ENCODE assay signal across 12 cellular contexts in genomic region chr6:149848343-149848742, GRCh38. TPM values are rescaled to one million over a fixed set of nuclear protein-coding genes. Genes with fewer than 3 reads are reported as not detected.
DNase-seq lines count a peak whose midpoint lies in the region; ATAC-seq and TF ChIP-seq lines count a peak whose summit lies in the region.
"Not testable (repeated sequence)": the region's sequence is repeated elsewhere in the genome, so short reads cannot be mapped to it uniquely, and the experiment has no call there.
"Had no signal": no experiment of that assay in that cellular context is flagged by ENCODE, and none has a peak within 500 bp of the region (broad histone marks: within the 10 kb centered on the region; RNA-seq: fewer than 3 reads in every experiment).

No MANE protein-coding gene starts in this region.

- H3F3A ChIP-seq in smooth muscle cell (ENCODE audit: low read depth), result peaks cover 17% of the 10 kb centered on the region

- not testable (repeated sequence) for H2AFZ ChIP-seq in ACC112 (ENCODE audit: low read length, unreplicated experiment); mammary epithelial cell (ENCODE audit: low read depth, low read length); smooth muscle cell (ENCODE audit: low read depth)

- H3K27me3 ChIP-seq in ACC112 (ENCODE audit: insufficient read depth, low read length); RWPE2 (ENCODE audit: insufficient read depth, poor library complexity, severe bottlenecking); mammary epithelial cell (ENCODE audit: insufficient read depth, low read length); esophagus squamous epithelium; smooth muscle cell (ENCODE audit: low read depth): not testable (repeated sequence)

- dilution Hi-C loops in mammary epithelial cell (cut with HindIII; ENCODE audit: low sequenced_read_pairs), result not testable (repeated sequence)

- H3K4me2 ChIP-seq in mammary epithelial cell (ENCODE audit: insufficient read depth, low read depth, low read length); smooth muscle cell: not testable (repeated sequence)

- CTCF ChIA-PET in mammary epithelial cell (lab: Charles Lee; ENCODE audit: low non-redundant PET), result not testable (repeated sequence)

- not testable (repeated sequence) for H4K20me1 ChIP-seq in mammary epithelial cell (ENCODE audit: insufficient read depth, low read length)
- H4K20me1 ChIP-seq in smooth muscle cell (ENCODE audit: low read depth), result peaks cover 16% of the 10 kb centered on the region

- not testable (repeated sequence) for H3K4me3 ChIP-seq in ACC112 (ENCODE audit: low read depth, low read length); RWPE2 (ENCODE audit: severe bottlenecking); mammary epithelial cell (replicated peaks in 1 of 3; ENCODE audit: insufficient read depth in 1 of 3, low read depth in 2 of 3, low read length in 3 of 3); esophagus squamous epithelium; smooth muscle cell

- TF ChIP-seq CTCF in HFFc6 (IDR thresholded peaks at IDR 0.05); RWPE2 (IDR thresholded peaks at IDR 0.05; ENCODE audit: poor library complexity, severe bottlenecking); VCaP (conservative IDR thresholded peaks at IDR 0.05); mammary epithelial cell (conservative IDR thresholded peaks at IDR 0.05 in 1 of 2, IDR thresholded peaks at IDR 0.05 in 1 of 2; ENCODE audit: extremely low read depth in 1 of 2, insufficient read depth in 1 of 2, low read depth in 1 of 2, low read length in 2 of 2); esophagus squamous epithelium (IDR thresholded peaks at IDR 0.05); mesothelial cell of epicardium (IDR thresholded peaks at IDR 0.05; ENCODE audit: unreplicated experiment); smooth muscle cell (IDR thresholded peaks at IDR 0.05; ENCODE audit: borderline replicate concordance, insufficient read depth, poor library complexity, severe bottlenecking): not testable (repeated sequence)

- in situ Hi-C loops in mammary epithelial cell (cut with MboI; ENCODE audit: low sequenced_read_pairs in 2 of 2), result loop anchor here in 1 of 2 donors (25.0 kb wide), 1 partner anchor 164 kb away; no protein-coding TSS in a partner anchor

- H3K79me2 ChIP-seq in ACC112 (ENCODE audit: control insufficient read depth, insufficient read depth, low read length, unreplicated experiment); smooth muscle cell (ENCODE audit: low read depth): not testable (repeated sequence)
- H3K79me2 ChIP-seq in mammary epithelial cell (ENCODE audit: insufficient read depth, low read length), result peaks cover 16% of the 10 kb centered on the region

- H3K4me3 Mint-ChIP-seq in HFFc6, mesothelial cell of epicardium: not testable (repeated sequence)

- peak overlapping the region; percentile 80 for H3K27ac Mint-ChIP-seq in HFFc6
- H3K27ac Mint-ChIP-seq in mesothelial cell of epicardium, result peak overlapping the region; percentile 43

- 89% methylated on average over 4 of the region's 4 CpGs for WGBS in mammary epithelial cell (ENCODE audit: low coverage, missing lambda C conversion rate)
- 70 to 96% methylated on average over 4 of the region's 4 CpGs for WGBS in esophagus squamous epithelium, 2 donors
- 87% methylated on average over 4 of the region's 4 CpGs for WGBS in smooth muscle cell (ENCODE audit: low lambda C conversion rate)

- H3K27ac ChIP-seq in ACC112 (ENCODE audit: low read depth, low read length) (peak overlapping the region; percentile 84), RWPE2 (ENCODE audit: poor library complexity, severe bottlenecking) (peak overlapping the region; percentile 82), VCaP (peak overlapping the region; percentile 24; the same call in 1 of the 2 replicates), mammary epithelial cell (ENCODE audit: insufficient read depth, low read depth, low read length) (peak overlapping the region; percentile 47), esophagus squamous epithelium (peak overlapping the region in 3 of 4 donors; percentile 60 to 76 (median 67)), smooth muscle cell (ENCODE audit: low read depth) (peak overlapping the region; percentile 83)

- not testable (repeated sequence) for H3K36me3 Mint-ChIP-seq in HFFc6 (ENCODE audit: low read depth); mesothelial cell of epicardium

- H3K9me3 Mint-ChIP-seq in HFFc6, mesothelial cell of epicardium: not testable (repeated sequence)

- intact Hi-C loops in mammary epithelial cell (cut with micrococcal nuclease); esophagus squamous epithelium (cut with DNase I): not testable (repeated sequence)

- H3K9ac ChIP-seq in mammary epithelial cell (ENCODE audit: insufficient read depth, low read length), result not testable (repeated sequence)
- H3K9ac ChIP-seq in smooth muscle cell (ENCODE audit: low read depth), result peak overlapping the region; percentile 0

- BruUV-seq in mammary epithelial cell (replicated peaks; lab: Mats Ljungman, UMichigan), result TSS peak; percentile 48

- not testable (repeated sequence) for ATAC-seq in RWPE2 (ENCODE audit: low read depth)

- H3K4me1 ChIP-seq in ACC112 (ENCODE audit: control insufficient read depth, insufficient read depth, low read length, unreplicated experiment), result peaks cover 68% of the 10 kb centered on the region
- H3K4me1 ChIP-seq in RWPE2 (ENCODE audit: insufficient read depth, poor library complexity, severe bottlenecking), result peaks cover 48% of the 10 kb centered on the region
- peaks cover 53% of the 10 kb centered on the region for H3K4me1 ChIP-seq in mammary epithelial cell (ENCODE audit: insufficient read depth, low read length)
- peaks cover 18 to 48% (median 22%) of the 10 kb centered on the region in 3 donors for H3K4me1 ChIP-seq in esophagus squamous epithelium
- not testable (repeated sequence) for H3K4me1 ChIP-seq in smooth muscle cell (ENCODE audit: low read depth)

- not testable (repeated sequence) for H3K27me3 Mint-ChIP-seq in HFFc6 (ENCODE audit: insufficient read depth); mesothelial cell of epicardium (ENCODE audit: low read depth)

- H3K9me3 ChIP-seq in RWPE2 (ENCODE audit: severe bottlenecking); mammary epithelial cell (replicated peaks; ENCODE audit: insufficient read depth, low read length); esophagus squamous epithelium; smooth muscle cell (replicated peaks; ENCODE audit: low read depth): not testable (repeated sequence)

- not testable (repeated sequence) for DNase-seq in HFFc6; RWPE2 (ENCODE audit: low spot score); mammary epithelial cell; esophagus squamous epithelium (lab: John Stamatoyannopoulos, UW); mesothelial cell of epicardium (ENCODE audit: low spot score in 2 of 2, unreplicated experiment in 2 of 2); smooth muscle cell (lab: John Stamatoyannopoulos, UW; ENCODE audit: unreplicated experiment)

- peaks cover 83% of the 10 kb centered on the region for H3K4me1 Mint-ChIP-seq in HFFc6 (ENCODE audit: low read depth)
- H3K4me1 Mint-ChIP-seq in mesothelial cell of epicardium, result peaks cover 20% of the 10 kb centered on the region

- not testable (repeated sequence) for TF ChIP-seq POLR2A in esophagus squamous epithelium (IDR thresholded peaks at IDR 0.05)

- H3K36me3 ChIP-seq in ACC112 (ENCODE audit: insufficient read depth, low read length); mammary epithelial cell (ENCODE audit: insufficient read depth, low read length); smooth muscle cell (ENCODE audit: low read depth): not testable (repeated sequence)
- peaks cover 52% of the 10 kb centered on the region for H3K36me3 ChIP-seq in RWPE2 (ENCODE audit: low read depth)
- H3K36me3 ChIP-seq in esophagus squamous epithelium, result peaks cover 0 to 30% (median 0%) of the 10 kb centered on the region in 3 donors

RNA-seq across cellular contexts. Expression of gene LRP11, which starts 15.8 kb away (rescaled TPM):
- 10 to 100 TPM; 27.4 to 34.6 (median 30.4) TPM for total RNA-seq in HFFc6 (2021; fragmentation: NEBNext Ultra II Directional; extraction: Animal tissue kit (Norgen Biotek cat#: 25700))
- total RNA-seq in mammary epithelial cell (10 to 100 TPM; 67.5 to 71.3 TPM), esophagus squamous epithelium (10 to 100 TPM; 40.2 to 74.9 (median 58.4) TPM), mesothelial cell of epicardium (17.2 to 17.9 TPM (median 17.8 TPM) in 3 replicates), smooth muscle cell (69.5 and 85.5 TPM in 2 replicates)
- polyA plus RNA-seq in mammary epithelial cell (35.9 TPM), smooth muscle cell (62.0 and 75.3 TPM in 2 replicates)
- polyA minus RNA-seq in mammary epithelial cell, result 57.5 TPM

RNA-seq across cellular contexts. Expression of gene RAET1E, which starts 49.6 kb away (rescaled TPM):
- total RNA-seq in HFFc6 (2021; fragmentation: NEBNext Ultra II Directional; extraction: Animal tissue kit (Norgen Biotek cat#: 25700)), result under 1 TPM in 5 of 6 experiments, not detected in 1; 0.14 to 0.41 (median 0.26) TPM
- total RNA-seq in mammary epithelial cell, result 10 to 100 TPM in 1 of 2 donors, 1 to 10 TPM in 1; 9.2 to 15.0 TPM
- polyA plus RNA-seq in mammary epithelial cell, result 18.5 TPM
- not detected for polyA minus RNA-seq in mammary epithelial cell
- 10 to 100 TPM; 50.1 to 90.1 (median 67.9) TPM for total RNA-seq in esophagus squamous epithelium
- total RNA-seq in mesothelial cell of epicardium, result not detected in 3 replicates
- total RNA-seq in smooth muscle cell, result not detected in 2 replicates
- polyA plus RNA-seq in smooth muscle cell, result not detected in 2 replicates
- total RNA-seq: Caco-2; CD8-positive, alpha-beta memory T cell; H9; HepG2 had no signal
- polyA plus RNA-seq: CD8-positive, alpha-beta memory T cell; HepG2 had no signal

Comparison
In these comparisons a context has a peak if more than half of its experiments do, and no peak if none do; other contexts are left out.
1. H3K27ac ChIP-seq: peak in every context shown above with its lines; median percentile 84 in ACC112; 83 in smooth muscle cell; 82 in RWPE2; 67 in esophagus squamous epithelium; 47 in mammary epithelial cell; 24 in VCaP.